In genomic region chr14:59905193-59905592, GRCh38 we compare ENCODE assay signal across 31 cellular contexts. TPM values are rescaled to one million over a fixed set of nuclear protein-coding genes. Genes with fewer than 3 reads are reported as not detected.
DNase-seq lines count a peak whose midpoint lies in the region; ATAC-seq and TF ChIP-seq lines count a peak whose summit lies in the region.
"Had no signal": no experiment of that assay in that cellular context is flagged by ENCODE, and none has a peak within 500 bp of the region (broad histone marks: within the 10 kb centered on the region; RNA-seq: fewer than 3 reads in every experiment).

No MANE protein-coding gene starts in this region.

- H3K4me1 Mint-ChIP-seq in osteocyte (ENCODE audit: unreplicated experiment): no peaks in the 10 kb centered on the region
- H3K4me1 Mint-ChIP-seq: activated naive CD8-positive, alpha-beta T cell treated with anti-CD3 and anti-CD28 coated beads, Interleukin-2, amount 10 ng/mL, durations not matched to agents 7 days and 5 days; CD14-positive monocyte; central memory CD8-positive, alpha-beta T cell; natural killer cell; stimulated activated memory B cell treated with anti-CD40 and anti-IgM and Interleukin-4, amounts not matched to agents 10 μg/mL and 1 μg/mL and 100 μg/mL, for 72 hours had no signal

- in situ Hi-C loops in G401 (cut with HindIII; ENCODE audit: low sequenced_read_pairs): no loop called here

- H3K4me3 Mint-ChIP-seq in osteocyte (ENCODE audit: unreplicated experiment): no peak overlapping the region
- H3K4me3 Mint-ChIP-seq: activated naive CD8-positive, alpha-beta T cell treated with anti-CD3 and anti-CD28 coated beads, Interleukin-2, amount 10 ng/mL, durations not matched to agents 7 days and 5 days; activated T-cell treated with anti-CD3 and anti-CD28 coated beads, Interleukin-2, amount 50 U/mL, for 24 hours; CD14-positive monocyte; central memory CD8-positive, alpha-beta T cell; dendritic cell treated with granulocyte-macrophage colony-stimulating factor and Interleukin-4, amounts not matched to agents 40 ng/mL and 50 ng/mL, for 4 days; H9; natural killer cell; stimulated activated memory B cell treated with anti-CD40 and anti-IgM and Interleukin-4, amounts not matched to agents 10 μg/mL and 1 μg/mL and 100 μg/mL, for 72 hours had no signal

- DNase-seq in HCEC 1CT: peak; percentile 77
- DNase-seq in RKO (ENCODE audit: low spot score): peak; percentile 71
- peak; percentile 55 for DNase-seq in fibroblast of mammary gland (ENCODE audit: low read depth)
- DNase-seq in stromal cell of bone marrow (ENCODE audit: low read depth): peak; percentile 18
- DNase-seq in osteocyte (ENCODE audit: extremely low spot score, unreplicated experiment): no peak
- no peak for DNase-seq in G401 (ENCODE audit: low spot score)
- DNase-seq: activated CD4-positive, alpha-beta T cell treated with anti-CD3 and anti-CD28 coated beads, Interleukin-2, amount 50 U/mL, for 1 hour; activated CD4-positive, CD25-positive, alpha-beta regulatory T cell; activated gamma-delta T cell; activated naive CD8-positive, alpha-beta T cell treated with anti-CD3 and anti-CD28 coated beads, Interleukin-2, amount 10 ng/mL, durations not matched to agents 7 days and 5 days; activated T-cell treated with anti-CD3 and anti-CD28 coated beads, Interleukin-2, amount 50 U/mL, for 24 hours; foreskin keratinocyte; H9; head of caudate nucleus; lower lobe of right lung; natural killer cell; NCI-H446 treated with DMSO at 0.1 percent for 48 hours; NCI-H774; nucleus accumbens; upper lobe of left lung had no signal

- no peak overlapping the region for H3K27ac Mint-ChIP-seq in osteocyte (ENCODE audit: unreplicated experiment)
- H3K27ac Mint-ChIP-seq: activated naive CD8-positive, alpha-beta T cell treated with anti-CD3 and anti-CD28 coated beads, Interleukin-2, amount 10 ng/mL, durations not matched to agents 7 days and 5 days; activated T-cell treated with anti-CD3 and anti-CD28 coated beads, Interleukin-2, amount 50 U/mL, for 24 hours; CD14-positive monocyte; dendritic cell treated with granulocyte-macrophage colony-stimulating factor and Interleukin-4, amounts not matched to agents 40 ng/mL and 50 ng/mL, for 4 days; H9; natural killer cell; stimulated activated memory B cell treated with anti-CD40 and anti-IgM and Interleukin-4, amounts not matched to agents 10 μg/mL and 1 μg/mL and 100 μg/mL, for 72 hours had no signal

- H3K9me3 Mint-ChIP-seq in osteocyte (ENCODE audit: unreplicated experiment): no peaks in the 10 kb centered on the region
- H3K9me3 Mint-ChIP-seq: activated naive CD8-positive, alpha-beta T cell treated with anti-CD3 and anti-CD28 coated beads, Interleukin-2, amount 10 ng/mL, durations not matched to agents 7 days and 5 days; activated T-cell treated with anti-CD3 and anti-CD28 coated beads, Interleukin-2, amount 50 U/mL, for 24 hours; central memory CD8-positive, alpha-beta T cell; dendritic cell treated with granulocyte-macrophage colony-stimulating factor and Interleukin-4, amounts not matched to agents 40 ng/mL and 50 ng/mL, for 4 days; H9; natural killer cell; stimulated activated memory B cell treated with anti-CD40 and anti-IgM and Interleukin-4, amounts not matched to agents 10 μg/mL and 1 μg/mL and 100 μg/mL, for 72 hours had no signal

- TF ChIP-seq CTCF in fibroblast of mammary gland (conservative IDR thresholded peaks at IDR 0.05; ENCODE audit: control insufficient read depth, insufficient read depth, low read depth, low read length) (no peak), osteocyte (IDR thresholded peaks at IDR 0.05) (no peak)

- no peaks in the 10 kb centered on the region for H3K36me3 Mint-ChIP-seq in osteocyte (ENCODE audit: unreplicated experiment)
- H3K36me3 Mint-ChIP-seq: activated naive CD8-positive, alpha-beta T cell treated with anti-CD3 and anti-CD28 coated beads, Interleukin-2, amount 10 ng/mL, durations not matched to agents 7 days and 5 days; CD14-positive monocyte; natural killer cell; stimulated activated memory B cell treated with anti-CD40 and anti-IgM and Interleukin-4, amounts not matched to agents 10 μg/mL and 1 μg/mL and 100 μg/mL, for 72 hours had no signal

- H3K4me3 ChIP-seq in fibroblast of mammary gland (ENCODE audit: control insufficient read depth, low read depth, low read length): no peak overlapping the region
- H3K4me3 ChIP-seq: ascending aorta, lower lobe of right lung, SK-N-MC, skin epidermis, upper lobe of left lung had no signal

- no peak for ATAC-seq in SK-N-SH treated with all-trans-retinoic acid at 6 μM for 48 hours
- ATAC-seq: foreskin keratinocyte; lower lobe of right lung; natural killer cell; stimulated activated memory B cell treated with anti-CD40 and anti-IgM and Interleukin-4, amounts not matched to agents 10 μg/mL and 1 μg/mL and 100 μg/mL, for 72 hours had no signal

- peaks cover 3% of the 10 kb centered on the region for H3K27me3 Mint-ChIP-seq in osteocyte (ENCODE audit: unreplicated experiment)
- H3K27me3 Mint-ChIP-seq: stimulated activated memory B cell treated with anti-CD40 and anti-IgM and Interleukin-4, amounts not matched to agents 10 μg/mL and 1 μg/mL and 100 μg/mL, for 72 hours had no signal

TF ChIP-seq in SK-N-SH treated with all-trans-retinoic acid at 6 μM for 48 hours, 23 proteins besides CTCF, POLR2A, EP300 and RAD21:
- TF ChIP-seq ZC3H10 (CRISPR knock-in tag; IDR thresholded peaks at IDR 0.05): no peak

RNA-seq across cellular contexts. Expression of gene LRRC9, which starts 14.8 kb away (rescaled TPM):
- not detected in 2 replicates for total RNA-seq in osteocyte
- total RNA-seq in G401 (2014; rRNA removed; shearing (Covaris generic)): not detected in 2 replicates
- total RNA-seq: activated naive CD8-positive, alpha-beta T cell treated with anti-CD3 and anti-CD28 coated beads, Interleukin-2, amount 10 ng/mL, durations not matched to agents 7 days and 5 days; ascending aorta; foreskin keratinocyte; kidney epithelial cell; lower lobe of right lung; mononuclear cell; natural killer cell; T-helper 1 cell treated with Interleukin-12 subunit alpha and Interleukin-12 subunit beta and Interleukin-4 antibody, amounts not matched to agents 30 ng/mL and 1 ng/mL, for 36 hours had no signal

RNA-seq across cellular contexts. Expression of gene RTN1, which starts 34.6 kb away (rescaled TPM):
- total RNA-seq in osteocyte: not detected in 2 replicates
- total RNA-seq in G401 (2014; rRNA removed; shearing (Covaris generic)): not detected in 2 replicates
- total RNA-seq: activated naive CD8-positive, alpha-beta T cell treated with anti-CD3 and anti-CD28 coated beads, Interleukin-2, amount 10 ng/mL, durations not matched to agents 7 days and 5 days; foreskin keratinocyte; T-helper 1 cell treated with Interleukin-12 subunit alpha and Interleukin-12 subunit beta and Interleukin-4 antibody, amounts not matched to agents 30 ng/mL and 1 ng/mL, for 36 hours had no signal

Comparison
In these comparisons a context has a peak if more than half of its experiments do, and no peak if none do; other contexts are left out.
1. DNase-seq: peak in HCEC 1CT (single experiment), RKO (single experiment), fibroblast of mammary gland (single experiment) and stromal cell of bone marrow (single experiment); none in osteocyte (single experiment) and G401 (single experiment).